In the genomic region with DNA sequence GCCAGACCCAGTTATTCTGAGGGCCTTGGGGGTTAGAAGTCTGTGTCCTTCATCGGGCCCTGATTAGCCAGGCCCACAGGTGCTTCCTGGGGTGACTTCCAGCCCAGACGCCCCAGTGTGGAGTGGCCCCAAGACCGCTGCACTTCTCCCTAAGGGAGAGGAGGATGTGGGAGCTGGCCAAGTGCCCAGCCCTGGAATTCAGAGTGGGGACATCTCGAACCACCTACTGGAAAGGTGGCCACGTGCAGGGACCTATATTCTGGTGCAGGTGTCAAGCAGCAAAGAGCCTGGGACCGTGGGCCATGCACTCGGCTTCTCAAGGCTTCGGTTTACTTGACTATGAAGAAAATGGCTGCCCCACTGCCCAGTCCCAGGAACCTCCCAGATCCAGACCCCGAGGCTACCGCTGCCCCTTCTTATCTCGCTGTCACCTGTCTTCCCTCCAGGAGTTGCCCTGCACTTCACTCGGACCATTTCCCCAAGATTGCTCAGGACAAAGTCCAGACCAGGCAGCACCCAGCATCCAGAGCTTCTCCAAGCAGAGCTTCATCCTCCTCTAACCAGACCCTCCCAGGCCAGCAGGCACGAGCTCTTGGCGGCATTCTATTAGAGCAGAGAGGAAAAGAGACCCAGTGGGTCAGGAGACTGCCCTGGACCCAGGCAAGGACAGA, we compare ENCODE assay signal across 12 cellular contexts.
DNase-seq lines count a peak whose midpoint lies in the region; TF ChIP-seq lines count a peak whose summit lies in the region.
"Had no signal": no experiment of that assay in that cellular context is flagged by ENCODE, and none has a peak within 500 bp of the region (broad histone marks: within the 10 kb centered on the region; RNA-seq: fewer than 3 reads in every experiment).

No MANE protein-coding gene starts in this region.

- peaks cover 5 to 7% of the 10 kb centered on the region in 2 donors for H3K36me3 Mint-ChIP-seq in CD14-positive monocyte
- H3K36me3 Mint-ChIP-seq: CD8-positive, alpha-beta memory T cell had no signal

- H2AFZ ChIP-seq in trophoblast cell (ENCODE audit: insufficient read depth, low read length, poor library complexity), result peak overlapping the region; percentile 15

- H3K27ac ChIP-seq in BLaER1, result peak overlapping the region; percentile 95
- peak overlapping the region; percentile 46 for H3K27ac ChIP-seq in colonic mucosa
- peak overlapping the region; percentile 87 for H3K27ac ChIP-seq in trophoblast cell (ENCODE audit: low read depth, low read length)
- no peak overlapping the region for H3K27ac ChIP-seq in substantia nigra (ENCODE audit: low read depth, low read length, poor library complexity, severe bottlenecking)

- no peaks in the 10 kb centered on the region for H4K20me1 ChIP-seq in BLaER1

- WGBS in trophoblast cell (ENCODE audit: extremely low coverage, insufficient coverage, insufficient read length), result no CpG with 5 or more reads among the region's 14 CpGs

- H3K4me2 ChIP-seq in BLaER1 (peak overlapping the region; percentile 93), trophoblast cell (ENCODE audit: low read length) (peak overlapping the region; percentile 18)

- no peak for TF ChIP-seq CTCF in CD14-positive monocyte (IDR thresholded peaks at IDR 0.05)
- TF ChIP-seq CTCF in colonic mucosa (IDR thresholded peaks at IDR 0.05), result no peak

- peak overlapping the region; percentile 70 for H3K9ac ChIP-seq in BLaER1
- H3K9ac ChIP-seq in colonic mucosa (ENCODE audit: low read depth in 2 of 2, low read length in 2 of 2), result peak overlapping the region in 1 of 2 donors; percentile 74
- no peak overlapping the region for H3K9ac ChIP-seq in trophoblast cell (ENCODE audit: low read length)

- peaks cover 69% of the 10 kb centered on the region for H3K79me1 ChIP-seq in trophoblast cell (ENCODE audit: low read length)

- H3K18ac ChIP-seq in trophoblast cell (ENCODE audit: low read length), result peak overlapping the region; percentile 83

- peak overlapping the region in 1 of 2 donors; percentile 39 for H3K4me3 Mint-ChIP-seq in CD14-positive monocyte

- peak overlapping the region; percentile 38 to 91 (median 86) for H3K27ac Mint-ChIP-seq in CD14-positive monocyte

- peak overlapping the region; percentile 96 for H4K91ac ChIP-seq in trophoblast cell (ENCODE audit: low read depth, low read length)

- H3K36me3 ChIP-seq in BLaER1 (no peaks in the 10 kb centered on the region), colonic mucosa (no peaks in the 10 kb centered on the region), trophoblast cell (ENCODE audit: control insufficient read depth in 1 of 2, insufficient read depth in 2 of 2, low read length in 2 of 2) (no peaks in the 10 kb centered on the region)

- H3K14ac ChIP-seq in trophoblast cell (ENCODE audit: low read length), result peak overlapping the region; percentile 81

- H2BK12ac ChIP-seq in trophoblast cell (ENCODE audit: low read length), result peak overlapping the region; percentile 92

- peak overlapping the region; percentile 91 for H2BK5ac ChIP-seq in trophoblast cell (ENCODE audit: low read depth, low read length, poor library complexity)

- H3K9me3 ChIP-seq in BLaER1, result no peaks in the 10 kb centered on the region
- H3K9me3 ChIP-seq in colonic mucosa, result no peaks in the 10 kb centered on the region
- no peaks in the 10 kb centered on the region for H3K9me3 ChIP-seq in trophoblast cell (ENCODE audit: insufficient read depth, low read depth, low read length)
- H3K9me3 ChIP-seq: mucosa of descending colon had no signal

- DNase-seq in CD14-positive monocyte (ENCODE audit: low spot score) (no peak), colonic mucosa (peak; percentile 59), trophoblast cell (no peak), foreskin melanocyte (no peak), substantia nigra (lab: John Stamatoyannopoulos, UW) (no peak), NCI-H69 (lab: John Stamatoyannopoulos, UW) (no peak)
- DNase-seq: activated CD4-positive, CD25-positive, alpha-beta regulatory T cell; effector CD8-positive, alpha-beta T cell; NCI-H2171 treated with DMSO at 0.1 percent for 48 hours had no signal

- H2BK120ac ChIP-seq in trophoblast cell (ENCODE audit: insufficient read depth, low read length, poor library complexity), result peak overlapping the region; percentile 95

- peak overlapping the region; percentile 86 for H2AK5ac ChIP-seq in trophoblast cell (ENCODE audit: low read length)

- peaks cover 0 to 2% (median 0%) of the 10 kb centered on the region in 3 donors for H3K27me3 Mint-ChIP-seq in CD14-positive monocyte (ENCODE audit: low read depth in 3 of 3)
- H3K27me3 Mint-ChIP-seq: CD8-positive, alpha-beta memory T cell had no signal

- peak overlapping the region; percentile 68 for H4K8ac ChIP-seq in trophoblast cell (ENCODE audit: low read depth, low read length)

- no peaks in the 10 kb centered on the region for H3K9me3 Mint-ChIP-seq in CD14-positive monocyte
- H3K9me3 Mint-ChIP-seq: CD8-positive, alpha-beta memory T cell had no signal

- intact Hi-C loops in CD14-positive monocyte (cut with micrococcal nuclease), result loop anchor here in 1 of 2 donors (5.0 kb wide), 1 partner anchor 42 kb away; no protein-coding TSS in a partner anchor
- intact Hi-C loops in colonic mucosa (cut with DNase I), result no loop called here

- H3K79me2 ChIP-seq in trophoblast cell (ENCODE audit: control insufficient read depth, insufficient read depth, low read length, poor library complexity), result peaks cover 13% of the 10 kb centered on the region

- H3K4me1 Mint-ChIP-seq in CD14-positive monocyte, result peaks cover 92% of the 10 kb centered on the region

- H3K4me1 ChIP-seq in BLaER1 (peaks cover 100% of the 10 kb centered on the region), colonic mucosa (peaks cover 6% of the 10 kb centered on the region), trophoblast cell (ENCODE audit: control insufficient read depth in 1 of 2, insufficient read depth in 2 of 2, low read length in 2 of 2) (peaks cover 78 to 81% of the 10 kb centered on the region in 2 experiments)

- H3K4ac ChIP-seq in trophoblast cell (ENCODE audit: low read depth, low read length), result peak overlapping the region; percentile 69

- no peak overlapping the region for H4K12ac ChIP-seq in trophoblast cell (ENCODE audit: low read depth, low read length)

- H3K23ac ChIP-seq in trophoblast cell (ENCODE audit: low read length), result no peak overlapping the region

- H3K4me3 ChIP-seq in BLaER1 (no peak overlapping the region; the same call in 1 of the 2 replicates), colonic mucosa (no peak overlapping the region), trophoblast cell (ENCODE audit: low read depth, low read length) (no peak overlapping the region)
- H3K4me3 ChIP-seq: mucosa of descending colon had no signal

- no peaks in the 10 kb centered on the region for H3K27me3 ChIP-seq in BLaER1
- H3K27me3 ChIP-seq in colonic mucosa, result no peaks in the 10 kb centered on the region
- H3K27me3 ChIP-seq in trophoblast cell (ENCODE audit: insufficient read depth, low read length), result no peaks in the 10 kb centered on the region
